22 cellular contexts compared by ENCODE assay signal in the genomic region with DNA sequence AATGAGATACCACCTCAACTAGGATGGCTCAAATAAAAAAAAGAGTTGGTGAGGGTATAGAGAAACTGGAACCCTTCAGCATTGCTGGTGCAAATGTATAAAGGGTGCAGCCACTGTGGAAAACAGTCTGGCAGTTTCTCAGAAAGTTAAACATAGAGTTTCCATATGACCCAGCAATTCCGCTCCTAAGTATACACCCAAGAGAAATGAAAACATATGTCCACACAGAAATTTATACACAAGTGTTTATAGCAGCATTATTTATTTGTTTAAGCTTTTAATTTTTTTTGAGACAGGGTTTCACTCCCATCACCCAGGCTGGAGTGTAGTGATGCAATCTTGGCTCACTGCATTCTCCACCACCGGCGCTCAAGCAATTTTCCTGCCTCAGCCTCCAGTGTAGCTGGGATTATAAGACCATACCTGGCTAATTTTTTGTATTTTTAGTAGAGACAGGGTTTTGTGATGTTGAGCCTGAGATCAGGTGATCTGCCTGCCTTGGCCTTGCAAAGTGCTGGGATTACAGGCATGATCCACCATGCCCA.
"Had no signal": no experiment of that assay in that cellular context is flagged by ENCODE, and none has a peak within 500 bp of the region (broad histone marks: within the 10 kb centered on the region; RNA-seq: fewer than 3 reads in every experiment).

No MANE protein-coding gene starts in this region.

- H3K9ac ChIP-seq: SK-N-SH had no signal

- ATAC-seq: Panc1, PC-3 had no signal

- H3K36me3 ChIP-seq: MG63 had no signal

- H3K9me3 ChIP-seq: MG63, SK-N-SH had no signal

- DNase-seq: Karpas-422; KG1; MG63; NCI-H1092 treated with DMSO at 0.1 percent for 48 hours; NCI-H1436; NCI-H187; NCI-H2029; NCI-H2081 treated with DMSO at 0.1 percent for 48 hours; NCI-H2171; NCI-H226; NCI-H446; NCI-H510A; NCI-H524 treated with DMSO at 0.1 percent for 48 hours; NCI-H69; NCI-H774; NK-92 treated with Interleukin-12 subunit alpha and Interleukin-12 subunit beta, amount 100 ng/mL, for 24 hours; PC-3; SHP77; SK-N-SH; SW 1271 had no signal

- H3K27ac ChIP-seq: RWPE1 had no signal

- H3K27me3 ChIP-seq: MG63 had no signal

- H3K4me2 ChIP-seq: SK-N-SH had no signal

- H3K4me3 ChIP-seq: MG63 had no signal
